15 cellular contexts compared by ENCODE assay signal in genomic region chr5:25090818-25091217, GRCh38.
DNase-seq lines count a peak whose midpoint lies in the region; FAIRE-seq and TF ChIP-seq lines count a peak whose summit lies in the region.
"Had no signal": no experiment of that assay in that cellular context is flagged by ENCODE, and none has a peak within 500 bp of the region (broad histone marks: within the 10 kb centered on the region; RNA-seq: fewer than 3 reads in every experiment).

No MANE protein-coding gene starts in this region.

- H3K9me3 ChIP-seq in astrocyte (ENCODE audit: insufficient read depth, low read depth, low read length), result no peaks in the 10 kb centered on the region
- H3K9me3 ChIP-seq: BLaER1 had no signal

- H3K4me3 ChIP-seq in astrocyte (ENCODE audit: insufficient read depth, low read depth, low read length), result no peak overlapping the region
- H3K4me3 ChIP-seq: BLaER1 had no signal

- H2AFZ ChIP-seq in astrocyte (ENCODE audit: low read depth, low read length), result no peak overlapping the region

- peak; percentile 4 for DNase-seq in GM03348 (ENCODE audit: low spot score)
- peak; percentile 27 for DNase-seq in M059J (ENCODE audit: low read depth)
- peak; percentile 16 for DNase-seq in astrocyte (ENCODE audit: low read depth)
- no peak for DNase-seq in OCI-M2 (lab: John Stamatoyannopoulos, UW; ENCODE audit: unreplicated experiment)
- DNase-seq in stimulated activated CD8-positive, alpha-beta memory T cell treated with anti-CD3 and anti-CD28 coated beads, Interleukin-4, amount 100 ng/mL, for 48 hours, result no peak
- DNase-seq in substantia nigra (lab: John Stamatoyannopoulos, UW), result no peak
- no peak for DNase-seq in superior temporal gyrus (ENCODE audit: extremely low spot score)
- DNase-seq: AML-193; CD4-positive, CD25-positive, alpha-beta regulatory T cell; DMS53; GF-D8 had no signal

- no peaks in the 10 kb centered on the region for H3K27me3 ChIP-seq in astrocyte (ENCODE audit: insufficient read depth, low read length)
- H3K27me3 ChIP-seq: BLaER1 had no signal

- H3K36me3 ChIP-seq in astrocyte (ENCODE audit: insufficient read depth, low read length), result no peaks in the 10 kb centered on the region
- H3K36me3 ChIP-seq: BLaER1 had no signal

- H3K4me2 ChIP-seq in astrocyte (ENCODE audit: low read length), result no peak overlapping the region
- H3K4me2 ChIP-seq: BLaER1 had no signal

- no peak overlapping the region for H3K4me3 Mint-ChIP-seq in astrocyte (ENCODE audit: unreplicated experiment)
- H3K4me3 Mint-ChIP-seq: CD4-positive, CD25-positive, alpha-beta regulatory T cell had no signal

- H3K79me2 ChIP-seq in astrocyte (ENCODE audit: insufficient read depth, low read length), result no peaks in the 10 kb centered on the region

- H4K20me1 ChIP-seq in astrocyte (ENCODE audit: insufficient read depth, low read length), result no peaks in the 10 kb centered on the region
- H4K20me1 ChIP-seq: BLaER1 had no signal

- FAIRE-seq in astrocyte (lab: Jason Lieb, UNC), result no peak
- FAIRE-seq: H1, HepG2, HTR-8/SVneo had no signal

- no peaks in the 10 kb centered on the region for H3K4me1 Mint-ChIP-seq in astrocyte (ENCODE audit: low read depth, unreplicated experiment)
- H3K4me1 Mint-ChIP-seq: CD4-positive, CD25-positive, alpha-beta regulatory T cell had no signal

- TF ChIP-seq CTCF in astrocyte (IDR thresholded peaks at IDR 0.05; ENCODE audit: insufficient read depth, low read depth, low read length), result no peak

- H3K9ac ChIP-seq in astrocyte (ENCODE audit: low read length), result no peak overlapping the region
- H3K9ac ChIP-seq: BLaER1 had no signal

- no peaks in the 10 kb centered on the region for H3K27me3 Mint-ChIP-seq in astrocyte (ENCODE audit: low read depth, unreplicated experiment)
- H3K27me3 Mint-ChIP-seq: CD4-positive, CD25-positive, alpha-beta regulatory T cell had no signal

- no peaks in the 10 kb centered on the region for H3K36me3 Mint-ChIP-seq in astrocyte (ENCODE audit: low read depth, unreplicated experiment)
- H3K36me3 Mint-ChIP-seq: CD4-positive, CD25-positive, alpha-beta regulatory T cell had no signal

- H3K4me1 ChIP-seq in astrocyte (ENCODE audit: insufficient read depth, low read length), result no peaks in the 10 kb centered on the region
- H3K4me1 ChIP-seq: BLaER1 had no signal

- no peaks in the 10 kb centered on the region for H3K9me3 Mint-ChIP-seq in astrocyte (ENCODE audit: unreplicated experiment)

- no peak overlapping the region for H3K27ac Mint-ChIP-seq in astrocyte (ENCODE audit: unreplicated experiment)
- H3K27ac Mint-ChIP-seq: CD4-positive, CD25-positive, alpha-beta regulatory T cell had no signal

- H3K27ac ChIP-seq in astrocyte (ENCODE audit: low read depth, low read length), result no peak overlapping the region
- no peak overlapping the region for H3K27ac ChIP-seq in substantia nigra (ENCODE audit: low read depth, low read length, poor library complexity, severe bottlenecking)
- H3K27ac ChIP-seq: BLaER1 had no signal

Comparison
In these comparisons a context has a peak if more than half of its experiments do, and no peak if none do; other contexts are left out.
1. DNase-seq: peak in GM03348 (single experiment), M059J (single experiment) and astrocyte (single experiment); none in OCI-M2 (single experiment), stimulated activated CD8-positive, alpha-beta memory T cell treated with anti-CD3 and anti-CD28 coated beads, Interleukin-4, amount 100 ng/mL, for 48 hours (single experiment), substantia nigra (0 of 49) and superior temporal gyrus (single experiment).